ENCODE assay signal across 10 cellular contexts in the genomic region with DNA sequence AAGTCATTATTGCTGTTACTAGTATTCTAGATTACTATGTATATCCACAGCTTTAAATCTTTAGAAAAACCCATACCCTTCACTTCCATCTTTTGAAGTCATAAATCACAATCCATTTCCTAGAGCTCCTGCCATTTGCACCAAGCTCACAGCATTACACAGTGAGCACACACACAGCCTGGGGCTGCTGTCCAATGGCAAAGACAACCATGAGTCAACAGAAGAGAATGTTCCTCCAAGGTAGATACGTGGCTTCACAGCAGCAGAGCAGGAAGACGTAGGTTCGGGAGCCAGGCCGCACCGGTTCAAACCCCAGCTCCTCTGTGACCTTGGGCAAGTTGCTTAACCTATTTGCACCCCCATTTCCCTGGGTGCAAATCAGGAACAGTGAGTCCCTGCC.
A peak's percentile ranks its signal among the peaks of the same experiment; 100 is the strongest.
DNase-seq lines count a peak whose midpoint lies in the region; ATAC-seq and TF ChIP-seq lines count a peak whose summit lies in the region.
"Had no signal": no experiment of that assay in that cellular context is flagged by ENCODE, and none has a peak within 500 bp of the region (broad histone marks: within the 10 kb centered on the region; RNA-seq: fewer than 3 reads in every experiment).

No MANE protein-coding gene starts in this region.

- ATAC-seq in IMR-90 (ENCODE audit: low read depth) = peak; percentile 90
- ATAC-seq in GM21529 (IDR thresholded peaks at IDR 0.05; ENCODE audit: unreplicated experiment) = no peak

- no peak overlapping the region for H4K91ac ChIP-seq in IMR-90 (ENCODE audit: insufficient read depth, low read depth, low read length)

- H2AK9ac ChIP-seq in IMR-90 (replicated peaks; ENCODE audit: low read depth, low read length, poor library complexity) = peak overlapping the region; percentile 18

- H3K4me3 ChIP-seq in IMR-90 (ENCODE audit: insufficient read depth, low read depth, low read length) (no peak overlapping the region), SJCRH30 (no peak overlapping the region)

- no peak overlapping the region for H4K5ac ChIP-seq in IMR-90 (ENCODE audit: low read depth, low read length)

- no peak overlapping the region for H2BK20ac ChIP-seq in IMR-90 (ENCODE audit: low read depth, low read length)

- DNase-seq in AG08396 (ENCODE audit: low spot score) (peak; percentile 71), IMR-90 (peak; percentile 92), cerebellar cortex (ENCODE audit: low spot score) (peak; percentile 38), mucosa of gallbladder (ENCODE audit: low spot score) (peak; percentile 44), SJCRH30 (no peak), NCI-H446 treated with DMSO at 0.1 percent for 48 hours (lab: John Stamatoyannopoulos, UW) (no peak), middle frontal gyrus (ENCODE audit: extremely low spot score, low spot score) (no peak)
- DNase-seq: effector CD8-positive, alpha-beta T cell had no signal

- H3K4ac ChIP-seq in IMR-90 (ENCODE audit: low read depth, low read length) = peak overlapping the region; percentile 61

- H3K27ac ChIP-seq in IMR-90 (ENCODE audit: insufficient read depth, low read length) (0 out of 2 replicates have a peak overlapping the region, but pooled peaks have one; percentile 17), SJCRH30 (no peak overlapping the region)
- H3K27ac ChIP-seq: HL-60 had no signal

- CTCF ChIA-PET in IMR-90 (lab: Yijun Ruan, JAX) = no interaction called here

- peak overlapping the region; percentile 52; the same call in 1 of the 2 replicates for H3K14ac ChIP-seq in IMR-90 (replicated peaks; ENCODE audit: low read depth, low read length)

- 0 out of 2 replicates have a peak, but pooled peaks have one; percentile 5 for TF ChIP-seq RAD21 in IMR-90 (IDR thresholded peaks at IDR 0.05; ENCODE audit: low read length)

- no peak for TF ChIP-seq CTCF in IMR-90 (conservative IDR thresholded peaks at IDR 0.05; ENCODE audit: low read depth, low read length)

- dilution Hi-C loops in IMR-90 (cut with HindIII; ENCODE audit: low sequenced_read_pairs, unreplicated experiment) = no loop called here

- H4K20me1 ChIP-seq in IMR-90 (ENCODE audit: insufficient read depth, low read length) = peaks cover 56% of the 10 kb centered on the region

- H2BK15ac ChIP-seq in IMR-90 (ENCODE audit: low read depth, low read length) = no peak overlapping the region

- H3K9me3 ChIP-seq in IMR-90 (ENCODE audit: control insufficient read depth, insufficient read depth, low read length) (no peaks in the 10 kb centered on the region), SJCRH30 (replicated peaks) (no peaks in the 10 kb centered on the region)

- intact Hi-C loops in IMR-90 (cut with micrococcal nuclease) = no loop called here

- H3K27me3 ChIP-seq in IMR-90 (ENCODE audit: control insufficient read depth, insufficient read depth, low read length) (no peaks in the 10 kb centered on the region), SJCRH30 (no peaks in the 10 kb centered on the region)

- H3K4me1 ChIP-seq in IMR-90 (ENCODE audit: control insufficient read depth, insufficient read depth, low read length) = peaks cover 9% of the 10 kb centered on the region
- no peaks in the 10 kb centered on the region for H3K4me1 ChIP-seq in SJCRH30

- TF ChIP-seq POLR2A in IMR-90 (IDR thresholded peaks at IDR 0.05; ENCODE audit: low read depth, low read length) = no peak

- no TSS peak for BruUV-seq in IMR-90 (replicated peaks; lab: Mats Ljungman, UMichigan)

- H2BK120ac ChIP-seq in IMR-90 (ENCODE audit: low read depth, low read length) = no peak overlapping the region

- no CpG with 5 or more reads among the region's 5 CpGs for WGBS in IMR-90 (ENCODE audit: extremely low coverage in 2 of 2, insufficient read length in 1 of 2), 2 experiments

- peak overlapping the region; percentile 45 for H2AFZ ChIP-seq in IMR-90 (replicated peaks; ENCODE audit: low read length, poor library complexity)

- no peak overlapping the region for H3K56ac ChIP-seq in IMR-90 (ENCODE audit: extremely low read depth, insufficient read depth, low read length)

- POLR2A ChIA-PET in IMR-90 (lab: Charles Lee; ENCODE audit: unreplicated experiment) = no interaction called here

- H4K8ac ChIP-seq in IMR-90 (ENCODE audit: low read depth in 2 of 2, low read length in 2 of 2) = peak overlapping the region in 1 of 2 experiments; percentile 59; a peak in 2 of 4 replicates

- H3K18ac ChIP-seq in IMR-90 (ENCODE audit: low read depth, low read length) = no peak overlapping the region

- in situ Hi-C loops in IMR-90 (cut with MboI; ENCODE audit: low sequenced_read_pairs) = no loop called here

- peaks cover 46 to 84% of the 10 kb centered on the region in 2 experiments for H3K79me1 ChIP-seq in IMR-90 (ENCODE audit: low read depth in 1 of 2, low read length in 2 of 2)

- no peak overlapping the region; the same call in 1 of the 2 replicates for H3K9ac ChIP-seq in IMR-90 (ENCODE audit: low read depth, low read length)

- H2BK5ac ChIP-seq in IMR-90 (ENCODE audit: low read depth, low read length, poor library complexity, severe bottlenecking) = peak overlapping the region; percentile 19

- H2AK5ac ChIP-seq in IMR-90 (ENCODE audit: low read depth, low read length) = no peak overlapping the region; the same call in 1 of the 2 replicates

- H3K9me1 ChIP-seq in IMR-90 (ENCODE audit: insufficient read depth, low read length) = peaks cover 38% of the 10 kb centered on the region

- H3K36me3 ChIP-seq in IMR-90 (ENCODE audit: control insufficient read depth, insufficient read depth, low read length) = no peaks in the 10 kb centered on the region
- no peaks in the 10 kb centered on the region for H3K36me3 ChIP-seq in SJCRH30

- peak overlapping the region; percentile 80; the same call in 1 of the 2 replicates for H3K23ac ChIP-seq in IMR-90 (ENCODE audit: low read depth, low read length)

- no peak overlapping the region for H3K4me2 ChIP-seq in IMR-90 (ENCODE audit: low read depth, low read length)

TF ChIP-seq in IMR-90, 13 proteins besides CTCF, POLR2A, EP300 and RAD21:
- TF ChIP-seq RFX5 (IDR thresholded peaks at IDR 0.05; ENCODE audit: low read depth, low read length) = no peak
- no peak for TF ChIP-seq RCOR1 (IDR thresholded peaks at IDR 0.05; ENCODE audit: insufficient replicate concordance, low read length)
- TF ChIP-seq FOS (IDR thresholded peaks at IDR 0.05; ENCODE audit: low read depth, low read length) = peak; percentile 18; the same call in 1 of the 2 replicates

Comparison
In these comparisons a context has a peak if more than half of its experiments do, and no peak if none do; other contexts are left out.
1. DNase-seq: peak in AG08396 (single experiment), IMR-90 (single experiment), cerebellar cortex (single experiment) and mucosa of gallbladder (single experiment); none in SJCRH30 (0 of 2), NCI-H446 treated with DMSO at 0.1 percent for 48 hours (single experiment) and middle frontal gyrus (single experiment).